ENCODE assay signal across 2 cellular contexts in the genomic region with DNA sequence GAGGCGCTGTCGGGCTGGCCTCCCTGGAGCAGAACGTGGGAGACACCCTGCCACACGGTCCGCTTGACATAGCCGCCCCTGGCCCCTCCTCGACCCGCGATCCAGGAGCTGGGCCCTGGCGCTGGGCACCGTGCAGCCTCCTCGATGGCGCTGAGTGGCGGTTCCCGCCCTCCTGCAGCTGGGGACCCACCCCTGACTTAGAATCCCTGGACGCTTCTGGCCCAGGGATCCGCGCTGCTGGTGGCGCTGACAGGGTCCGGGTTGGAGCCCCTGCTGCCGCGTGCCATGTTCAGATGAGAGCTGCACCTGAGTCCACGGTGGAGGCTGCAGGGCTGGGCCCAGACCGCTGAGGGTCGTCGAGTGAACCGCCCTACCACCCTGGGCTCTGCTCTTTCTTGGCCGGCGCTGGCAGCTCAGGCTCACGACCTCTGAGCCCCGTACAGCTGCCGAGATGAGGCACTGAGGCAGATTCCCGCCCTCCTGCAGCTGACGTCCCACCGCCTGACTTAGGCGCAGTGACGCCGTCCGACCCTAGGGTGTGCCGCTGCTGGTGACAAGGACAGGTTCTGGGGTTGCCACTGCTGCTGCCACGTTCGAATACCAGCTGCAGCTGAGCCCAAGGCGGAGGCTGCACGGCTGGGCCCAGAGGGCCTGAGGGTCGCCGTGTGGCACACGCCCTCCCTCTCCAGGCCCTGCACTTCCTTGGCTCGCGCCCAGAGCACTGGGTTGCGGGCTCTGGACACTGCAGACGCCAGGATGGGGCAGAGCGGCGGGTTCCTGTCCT.
TF ChIP-seq lines count a peak whose summit lies in the region.

No MANE protein-coding gene starts in this region.

TF ChIP-seq in GM23338, 12 proteins besides CTCF, POLR2A, EP300 and RAD21:
- TF ChIP-seq, protein P1, sequence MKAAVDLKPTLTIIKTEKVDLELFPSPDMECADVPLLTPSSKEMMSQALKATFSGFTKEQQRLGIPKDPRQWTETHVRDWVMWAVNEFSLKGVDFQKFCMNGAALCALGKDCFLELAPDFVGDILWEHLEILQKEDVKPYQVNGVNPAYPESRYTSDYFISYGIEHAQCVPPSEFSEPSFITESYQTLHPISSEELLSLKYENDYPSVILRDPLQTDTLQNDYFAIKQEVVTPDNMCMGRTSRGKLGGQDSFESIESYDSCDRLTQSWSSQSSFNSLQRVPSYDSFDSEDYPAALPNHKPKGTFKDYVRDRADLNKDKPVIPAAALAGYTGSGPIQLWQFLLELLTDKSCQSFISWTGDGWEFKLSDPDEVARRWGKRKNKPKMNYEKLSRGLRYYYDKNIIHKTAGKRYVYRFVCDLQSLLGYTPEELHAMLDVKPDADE (IDR thresholded peaks at IDR 0.05): no peak
- TF ChIP-seq EZH2 (IDR thresholded peaks at IDR 0.05; ENCODE audit: low read depth, unreplicated experiment) (no peak), ZNF331 (CRISPR knock-in tag; IDR thresholded peaks at IDR 0.05; ENCODE audit: low read depth) (no peak), ZNF114 (CRISPR knock-in tag; IDR thresholded peaks at IDR 0.05) (no peak)
- TF ChIP-seq, protein P2, sequence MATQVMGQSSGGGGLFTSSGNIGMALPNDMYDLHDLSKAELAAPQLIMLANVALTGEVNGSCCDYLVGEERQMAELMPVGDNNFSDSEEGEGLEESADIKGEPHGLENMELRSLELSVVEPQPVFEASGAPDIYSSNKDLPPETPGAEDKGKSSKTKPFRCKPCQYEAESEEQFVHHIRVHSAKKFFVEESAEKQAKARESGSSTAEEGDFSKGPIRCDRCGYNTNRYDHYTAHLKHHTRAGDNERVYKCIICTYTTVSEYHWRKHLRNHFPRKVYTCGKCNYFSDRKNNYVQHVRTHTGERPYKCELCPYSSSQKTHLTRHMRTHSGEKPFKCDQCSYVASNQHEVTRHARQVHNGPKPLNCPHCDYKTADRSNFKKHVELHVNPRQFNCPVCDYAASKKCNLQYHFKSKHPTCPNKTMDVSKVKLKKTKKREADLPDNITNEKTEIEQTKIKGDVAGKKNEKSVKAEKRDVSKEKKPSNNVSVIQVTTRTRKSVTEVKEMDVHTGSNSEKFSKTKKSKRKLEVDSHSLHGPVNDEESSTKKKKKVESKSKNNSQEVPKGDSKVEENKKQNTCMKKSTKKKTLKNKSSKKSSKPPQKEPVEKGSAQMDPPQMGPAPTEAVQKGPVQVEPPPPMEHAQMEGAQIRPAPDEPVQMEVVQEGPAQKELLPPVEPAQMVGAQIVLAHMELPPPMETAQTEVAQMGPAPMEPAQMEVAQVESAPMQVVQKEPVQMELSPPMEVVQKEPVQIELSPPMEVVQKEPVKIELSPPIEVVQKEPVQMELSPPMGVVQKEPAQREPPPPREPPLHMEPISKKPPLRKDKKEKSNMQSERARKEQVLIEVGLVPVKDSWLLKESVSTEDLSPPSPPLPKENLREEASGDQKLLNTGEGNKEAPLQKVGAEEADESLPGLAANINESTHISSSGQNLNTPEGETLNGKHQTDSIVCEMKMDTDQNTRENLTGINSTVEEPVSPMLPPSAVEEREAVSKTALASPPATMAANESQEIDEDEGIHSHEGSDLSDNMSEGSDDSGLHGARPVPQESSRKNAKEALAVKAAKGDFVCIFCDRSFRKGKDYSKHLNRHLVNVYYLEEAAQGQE (IDR thresholded peaks at IDR 0.05; ENCODE audit: unreplicated experiment): no peak

TF ChIP-seq in WTC11, 78 proteins besides CTCF, POLR2A, EP300 and RAD21 (continued from another document):
- TF ChIP-seq, protein P3, sequence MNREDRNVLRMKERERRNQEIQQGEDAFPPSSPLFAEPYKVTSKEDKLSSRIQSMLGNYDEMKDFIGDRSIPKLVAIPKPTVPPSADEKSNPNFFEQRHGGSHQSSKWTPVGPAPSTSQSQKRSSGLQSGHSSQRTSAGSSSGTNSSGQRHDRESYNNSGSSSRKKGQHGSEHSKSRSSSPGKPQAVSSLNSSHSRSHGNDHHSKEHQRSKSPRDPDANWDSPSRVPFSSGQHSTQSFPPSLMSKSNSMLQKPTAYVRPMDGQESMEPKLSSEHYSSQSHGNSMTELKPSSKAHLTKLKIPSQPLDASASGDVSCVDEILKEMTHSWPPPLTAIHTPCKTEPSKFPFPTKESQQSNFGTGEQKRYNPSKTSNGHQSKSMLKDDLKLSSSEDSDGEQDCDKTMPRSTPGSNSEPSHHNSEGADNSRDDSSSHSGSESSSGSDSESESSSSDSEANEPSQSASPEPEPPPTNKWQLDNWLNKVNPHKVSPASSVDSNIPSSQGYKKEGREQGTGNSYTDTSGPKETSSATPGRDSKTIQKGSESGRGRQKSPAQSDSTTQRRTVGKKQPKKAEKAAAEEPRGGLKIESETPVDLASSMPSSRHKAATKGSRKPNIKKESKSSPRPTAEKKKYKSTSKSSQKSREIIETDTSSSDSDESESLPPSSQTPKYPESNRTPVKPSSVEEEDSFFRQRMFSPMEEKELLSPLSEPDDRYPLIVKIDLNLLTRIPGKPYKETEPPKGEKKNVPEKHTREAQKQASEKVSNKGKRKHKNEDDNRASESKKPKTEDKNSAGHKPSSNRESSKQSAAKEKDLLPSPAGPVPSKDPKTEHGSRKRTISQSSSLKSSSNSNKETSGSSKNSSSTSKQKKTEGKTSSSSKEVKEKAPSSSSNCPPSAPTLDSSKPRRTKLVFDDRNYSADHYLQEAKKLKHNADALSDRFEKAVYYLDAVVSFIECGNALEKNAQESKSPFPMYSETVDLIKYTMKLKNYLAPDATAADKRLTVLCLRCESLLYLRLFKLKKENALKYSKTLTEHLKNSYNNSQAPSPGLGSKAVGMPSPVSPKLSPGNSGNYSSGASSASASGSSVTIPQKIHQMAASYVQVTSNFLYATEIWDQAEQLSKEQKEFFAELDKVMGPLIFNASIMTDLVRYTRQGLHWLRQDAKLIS (CRISPR knock-in tag; IDR thresholded peaks at IDR 0.05; ENCODE audit: borderline replicate concordance): no peak
- TF ChIP-seq, protein P4, sequence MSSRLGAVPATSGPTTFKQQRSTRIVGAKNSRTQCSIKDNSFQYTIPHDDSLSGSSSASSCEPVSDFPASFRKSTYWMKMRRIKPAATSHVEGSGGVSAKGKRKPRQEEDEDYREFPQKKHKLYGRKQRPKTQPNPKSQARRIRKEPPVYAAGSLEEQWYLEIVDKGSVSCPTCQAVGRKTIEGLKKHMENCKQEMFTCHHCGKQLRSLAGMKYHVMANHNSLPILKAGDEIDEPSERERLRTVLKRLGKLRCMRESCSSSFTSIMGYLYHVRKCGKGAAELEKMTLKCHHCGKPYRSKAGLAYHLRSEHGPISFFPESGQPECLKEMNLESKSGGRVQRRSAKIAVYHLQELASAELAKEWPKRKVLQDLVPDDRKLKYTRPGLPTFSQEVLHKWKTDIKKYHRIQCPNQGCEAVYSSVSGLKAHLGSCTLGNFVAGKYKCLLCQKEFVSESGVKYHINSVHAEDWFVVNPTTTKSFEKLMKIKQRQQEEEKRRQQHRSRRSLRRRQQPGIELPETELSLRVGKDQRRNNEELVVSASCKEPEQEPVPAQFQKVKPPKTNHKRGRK (CRISPR knock-in tag; IDR thresholded peaks at IDR 0.05; ENCODE audit: borderline replicate concordance): no peak
- TF ChIP-seq, protein P5, sequence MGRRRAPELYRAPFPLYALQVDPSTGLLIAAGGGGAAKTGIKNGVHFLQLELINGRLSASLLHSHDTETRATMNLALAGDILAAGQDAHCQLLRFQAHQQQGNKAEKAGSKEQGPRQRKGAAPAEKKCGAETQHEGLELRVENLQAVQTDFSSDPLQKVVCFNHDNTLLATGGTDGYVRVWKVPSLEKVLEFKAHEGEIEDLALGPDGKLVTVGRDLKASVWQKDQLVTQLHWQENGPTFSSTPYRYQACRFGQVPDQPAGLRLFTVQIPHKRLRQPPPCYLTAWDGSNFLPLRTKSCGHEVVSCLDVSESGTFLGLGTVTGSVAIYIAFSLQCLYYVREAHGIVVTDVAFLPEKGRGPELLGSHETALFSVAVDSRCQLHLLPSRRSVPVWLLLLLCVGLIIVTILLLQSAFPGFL (CRISPR knock-in tag; IDR thresholded peaks at IDR 0.05; ENCODE audit: borderline replicate concordance): no peak
- no peak for TF ChIP-seq IRF2 (CRISPR knock-in tag; IDR thresholded peaks at IDR 0.05; ENCODE audit: borderline replicate concordance, low read depth)
- TF ChIP-seq, protein P6, sequence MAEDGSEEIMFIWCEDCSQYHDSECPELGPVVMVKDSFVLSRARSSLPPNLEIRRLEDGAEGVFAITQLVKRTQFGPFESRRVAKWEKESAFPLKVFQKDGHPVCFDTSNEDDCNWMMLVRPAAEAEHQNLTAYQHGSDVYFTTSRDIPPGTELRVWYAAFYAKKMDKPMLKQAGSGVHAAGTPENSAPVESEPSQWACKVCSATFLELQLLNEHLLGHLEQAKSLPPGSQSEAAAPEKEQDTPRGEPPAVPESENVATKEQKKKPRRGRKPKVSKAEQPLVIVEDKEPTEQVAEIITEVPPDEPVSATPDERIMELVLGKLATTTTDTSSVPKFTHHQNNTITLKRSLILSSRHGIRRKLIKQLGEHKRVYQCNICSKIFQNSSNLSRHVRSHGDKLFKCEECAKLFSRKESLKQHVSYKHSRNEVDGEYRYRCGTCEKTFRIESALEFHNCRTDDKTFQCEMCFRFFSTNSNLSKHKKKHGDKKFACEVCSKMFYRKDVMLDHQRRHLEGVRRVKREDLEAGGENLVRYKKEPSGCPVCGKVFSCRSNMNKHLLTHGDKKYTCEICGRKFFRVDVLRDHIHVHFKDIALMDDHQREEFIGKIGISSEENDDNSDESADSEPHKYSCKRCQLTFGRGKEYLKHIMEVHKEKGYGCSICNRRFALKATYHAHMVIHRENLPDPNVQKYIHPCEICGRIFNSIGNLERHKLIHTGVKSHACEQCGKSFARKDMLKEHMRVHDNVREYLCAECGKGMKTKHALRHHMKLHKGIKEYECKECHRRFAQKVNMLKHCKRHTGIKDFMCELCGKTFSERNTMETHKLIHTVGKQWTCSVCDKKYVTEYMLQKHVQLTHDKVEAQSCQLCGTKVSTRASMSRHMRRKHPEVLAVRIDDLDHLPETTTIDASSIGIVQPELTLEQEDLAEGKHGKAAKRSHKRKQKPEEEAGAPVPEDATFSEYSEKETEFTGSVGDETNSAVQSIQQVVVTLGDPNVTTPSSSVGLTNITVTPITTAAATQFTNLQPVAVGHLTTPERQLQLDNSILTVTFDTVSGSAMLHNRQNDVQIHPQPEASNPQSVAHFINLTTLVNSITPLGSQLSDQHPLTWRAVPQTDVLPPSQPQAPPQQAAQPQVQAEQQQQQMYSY (CRISPR knock-in tag; IDR thresholded peaks at IDR 0.05): no peak
- TF ChIP-seq, protein P7, sequence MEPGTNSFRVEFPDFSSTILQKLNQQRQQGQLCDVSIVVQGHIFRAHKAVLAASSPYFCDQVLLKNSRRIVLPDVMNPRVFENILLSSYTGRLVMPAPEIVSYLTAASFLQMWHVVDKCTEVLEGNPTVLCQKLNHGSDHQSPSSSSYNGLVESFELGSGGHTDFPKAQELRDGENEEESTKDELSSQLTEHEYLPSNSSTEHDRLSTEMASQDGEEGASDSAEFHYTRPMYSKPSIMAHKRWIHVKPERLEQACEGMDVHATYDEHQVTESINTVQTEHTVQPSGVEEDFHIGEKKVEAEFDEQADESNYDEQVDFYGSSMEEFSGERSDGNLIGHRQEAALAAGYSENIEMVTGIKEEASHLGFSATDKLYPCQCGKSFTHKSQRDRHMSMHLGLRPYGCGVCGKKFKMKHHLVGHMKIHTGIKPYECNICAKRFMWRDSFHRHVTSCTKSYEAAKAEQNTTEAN (CRISPR knock-in tag; IDR thresholded peaks at IDR 0.05): no peak
- no peak for TF ChIP-seq ZNF232 (CRISPR knock-in tag; IDR thresholded peaks at IDR 0.05)
- no peak for TF ChIP-seq JUN (CRISPR knock-in tag; IDR thresholded peaks at IDR 0.05)
- TF ChIP-seq, protein P8, sequence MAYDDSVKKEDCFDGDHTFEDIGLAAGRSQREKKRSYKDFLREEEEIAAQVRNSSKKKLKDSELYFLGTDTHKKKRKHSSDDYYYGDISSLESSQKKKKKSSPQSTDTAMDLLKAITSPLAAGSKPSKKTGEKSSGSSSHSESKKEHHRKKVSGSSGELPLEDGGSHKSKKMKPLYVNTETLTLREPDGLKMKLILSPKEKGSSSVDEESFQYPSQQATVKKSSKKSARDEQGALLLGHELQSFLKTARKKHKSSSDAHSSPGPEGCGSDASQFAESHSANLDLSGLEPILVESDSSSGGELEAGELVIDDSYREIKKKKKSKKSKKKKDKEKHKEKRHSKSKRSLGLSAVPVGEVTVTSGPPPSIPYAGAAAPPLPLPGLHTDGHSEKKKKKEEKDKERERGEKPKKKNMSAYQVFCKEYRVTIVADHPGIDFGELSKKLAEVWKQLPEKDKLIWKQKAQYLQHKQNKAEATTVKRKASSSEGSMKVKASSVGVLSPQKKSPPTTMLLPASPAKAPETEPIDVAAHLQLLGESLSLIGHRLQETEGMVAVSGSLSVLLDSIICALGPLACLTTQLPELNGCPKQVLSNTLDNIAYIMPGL (CRISPR knock-in tag; IDR thresholded peaks at IDR 0.05): no peak
- TF ChIP-seq HMGA2 (CRISPR knock-in tag; IDR thresholded peaks at IDR 0.05): no peak
- TF ChIP-seq, protein P9, sequence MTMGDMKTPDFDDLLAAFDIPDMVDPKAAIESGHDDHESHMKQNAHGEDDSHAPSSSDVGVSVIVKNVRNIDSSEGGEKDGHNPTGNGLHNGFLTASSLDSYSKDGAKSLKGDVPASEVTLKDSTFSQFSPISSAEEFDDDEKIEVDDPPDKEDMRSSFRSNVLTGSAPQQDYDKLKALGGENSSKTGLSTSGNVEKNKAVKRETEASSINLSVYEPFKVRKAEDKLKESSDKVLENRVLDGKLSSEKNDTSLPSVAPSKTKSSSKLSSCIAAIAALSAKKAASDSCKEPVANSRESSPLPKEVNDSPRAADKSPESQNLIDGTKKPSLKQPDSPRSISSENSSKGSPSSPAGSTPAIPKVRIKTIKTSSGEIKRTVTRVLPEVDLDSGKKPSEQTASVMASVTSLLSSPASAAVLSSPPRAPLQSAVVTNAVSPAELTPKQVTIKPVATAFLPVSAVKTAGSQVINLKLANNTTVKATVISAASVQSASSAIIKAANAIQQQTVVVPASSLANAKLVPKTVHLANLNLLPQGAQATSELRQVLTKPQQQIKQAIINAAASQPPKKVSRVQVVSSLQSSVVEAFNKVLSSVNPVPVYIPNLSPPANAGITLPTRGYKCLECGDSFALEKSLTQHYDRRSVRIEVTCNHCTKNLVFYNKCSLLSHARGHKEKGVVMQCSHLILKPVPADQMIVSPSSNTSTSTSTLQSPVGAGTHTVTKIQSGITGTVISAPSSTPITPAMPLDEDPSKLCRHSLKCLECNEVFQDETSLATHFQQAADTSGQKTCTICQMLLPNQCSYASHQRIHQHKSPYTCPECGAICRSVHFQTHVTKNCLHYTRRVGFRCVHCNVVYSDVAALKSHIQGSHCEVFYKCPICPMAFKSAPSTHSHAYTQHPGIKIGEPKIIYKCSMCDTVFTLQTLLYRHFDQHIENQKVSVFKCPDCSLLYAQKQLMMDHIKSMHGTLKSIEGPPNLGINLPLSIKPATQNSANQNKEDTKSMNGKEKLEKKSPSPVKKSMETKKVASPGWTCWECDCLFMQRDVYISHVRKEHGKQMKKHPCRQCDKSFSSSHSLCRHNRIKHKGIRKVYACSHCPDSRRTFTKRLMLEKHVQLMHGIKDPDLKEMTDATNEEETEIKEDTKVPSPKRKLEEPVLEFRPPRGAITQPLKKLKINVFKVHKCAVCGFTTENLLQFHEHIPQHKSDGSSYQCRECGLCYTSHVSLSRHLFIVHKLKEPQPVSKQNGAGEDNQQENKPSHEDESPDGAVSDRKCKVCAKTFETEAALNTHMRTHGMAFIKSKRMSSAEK (CRISPR knock-in tag; IDR thresholded peaks at IDR 0.05; ENCODE audit: borderline replicate concordance): no peak
- no peak for TF ChIP-seq TEAD4 (CRISPR knock-in tag; IDR thresholded peaks at IDR 0.05)
- no peak for TF ChIP-seq ZNF121 (CRISPR knock-in tag; IDR thresholded peaks at IDR 0.05)
- no peak for TF ChIP-seq FOXK1 (CRISPR knock-in tag; IDR thresholded peaks at IDR 0.05)
- no peak for TF ChIP-seq JAZF1 (CRISPR knock-in tag; IDR thresholded peaks at IDR 0.05)
- TF ChIP-seq TCF7 (CRISPR knock-in tag; IDR thresholded peaks at IDR 0.05; ENCODE audit: low read depth): no peak
